ENCODE assay signal across 21 cellular contexts in genomic region chr11:7551571-7551970, GRCh38. TPM values are rescaled to one million over a fixed set of nuclear protein-coding genes. Genes with fewer than 3 reads are reported as not detected.
DNase-seq lines count a peak whose midpoint lies in the region; ATAC-seq, FAIRE-seq and TF ChIP-seq lines count a peak whose summit lies in the region.
"Had no signal": no experiment of that assay in that cellular context is flagged by ENCODE, and none has a peak within 500 bp of the region (broad histone marks: within the 10 kb centered on the region; RNA-seq: fewer than 3 reads in every experiment).

No MANE protein-coding gene starts in this region.

- no peaks in the 10 kb centered on the region for H3K9me3 ChIP-seq in right lobe of liver

- H3K4me3 ChIP-seq in ACC112 (ENCODE audit: low read depth, low read length) = no peak overlapping the region
- no peak overlapping the region for H3K4me3 ChIP-seq in bronchial epithelial cell (ENCODE audit: low read depth, low read length)
- no peak overlapping the region for H3K4me3 ChIP-seq in right lobe of liver
- H3K4me3 ChIP-seq: coronary artery, GM12878, hepatocyte had no signal

- no peak for TF ChIP-seq POLR2A in right lobe of liver (IDR thresholded peaks at IDR 0.05)

- ATAC-seq in right lobe of liver = no peak
- ATAC-seq in GM21367 (IDR thresholded peaks at IDR 0.05; ENCODE audit: unreplicated experiment) = no peak
- ATAC-seq: GM12878; stimulated activated effector memory CD8-positive, alpha-beta T cell treated with anti-CD3 and anti-CD28 coated beads, Interleukin-12 subunit alpha, Interleukin-12 subunit beta, amount 100 ng/mL, for 72 hours had no signal

- TF ChIP-seq CTCF in bronchial epithelial cell (IDR thresholded peaks at IDR 0.05; ENCODE audit: insufficient read depth, low read length, severe bottlenecking) (no peak), right lobe of liver (IDR thresholded peaks at IDR 0.05) (no peak)

- no peak for FAIRE-seq in bronchial epithelial cell (lab: Jason Lieb, UNC)
- FAIRE-seq: A204.1, GM12878 had no signal

- H3K4me1 ChIP-seq in ACC112 (ENCODE audit: control insufficient read depth, insufficient read depth, low read length, unreplicated experiment) (peaks cover 10% of the 10 kb centered on the region), right lobe of liver (peaks cover 0 to 19% (median 3%) of the 10 kb centered on the region in 4 donors)

- H3K79me2 ChIP-seq in ACC112 (ENCODE audit: control insufficient read depth, insufficient read depth, low read length, unreplicated experiment) = no peaks in the 10 kb centered on the region

- peak overlapping the region; percentile 27 for H3K27ac ChIP-seq in ACC112 (ENCODE audit: low read depth, low read length)
- no peak overlapping the region for H3K27ac ChIP-seq in right lobe of liver
- H3K27ac ChIP-seq: coronary artery, hepatocyte had no signal

- WGBS in right lobe of liver (ENCODE audit: insufficient coverage, low coverage, low lambda C conversion rate, missing lambda C conversion rate) = 71% methylated on average over 1 of the region's 1 CpG

- no peak overlapping the region for H2AFZ ChIP-seq in ACC112 (ENCODE audit: low read length, unreplicated experiment)
- H2AFZ ChIP-seq: hepatocyte had no signal

- DNase-seq in HS-5 (ENCODE audit: low read depth) (peak; percentile 83), bronchial epithelial cell (ENCODE audit: low read depth) (peak; percentile 49), kidney glomerular epithelial cell (lab: John Stamatoyannopoulos, UW) (peak; percentile 52), right lobe of liver (no peak), NCI-H1092 treated with DMSO at 0.1 percent for 48 hours (lab: John Stamatoyannopoulos, UW) (no peak)
- DNase-seq in stimulated activated CD4-positive, alpha-beta T cell treated with anti-CD3 and anti-CD28 coated beads, Interleukin-2, amount 100 ng/mL, for 24 hours = no peak
- DNase-seq: activated CD4-positive, CD25-positive, alpha-beta regulatory T cell; activated effector memory CD4-positive, alpha-beta T cell treated with Interleukin-2 at 50 U/mL for 16 hours; anterior cingulate cortex; Kasumi-1; left cardiac atrium; NCI-H1436 treated with DMSO at 0.1 percent for 48 hours; NCI-H345; RPMI8226 had no signal

- no peaks in the 10 kb centered on the region for H3K36me3 ChIP-seq in ACC112 (ENCODE audit: insufficient read depth, low read length)
- no peaks in the 10 kb centered on the region for H3K36me3 ChIP-seq in bronchial epithelial cell (ENCODE audit: control insufficient read depth, insufficient read depth, low read length)
- no peaks in the 10 kb centered on the region for H3K36me3 ChIP-seq in right lobe of liver

- no peaks in the 10 kb centered on the region for H3K27me3 ChIP-seq in ACC112 (ENCODE audit: insufficient read depth, low read length)
- H3K27me3 ChIP-seq in bronchial epithelial cell (ENCODE audit: control insufficient read depth, insufficient read depth, low read length) = no peaks in the 10 kb centered on the region
- no peaks in the 10 kb centered on the region for H3K27me3 ChIP-seq in right lobe of liver
- H3K27me3 ChIP-seq: hepatocyte had no signal

- intact Hi-C loops in right lobe of liver (cut with DNase I) = no loop called here

RNA-seq across cellular contexts. Expression of gene PPFIBP2, which starts 37.8 kb away (rescaled TPM):
- total RNA-seq in bronchial epithelial cell (15.0 and 41.6 TPM in 2 replicates), right lobe of liver (10 to 100 TPM; 25.5 to 69.3 (median 46.6) TPM)

Comparison
In these comparisons a context has a peak if more than half of its experiments do, and no peak if none do; other contexts are left out.
1. DNase-seq: peak in HS-5 (single experiment), bronchial epithelial cell (single experiment) and kidney glomerular epithelial cell (single experiment); none in right lobe of liver (0 of 3), NCI-H1092 treated with DMSO at 0.1 percent for 48 hours (single experiment) and stimulated activated CD4-positive, alpha-beta T cell treated with anti-CD3 and anti-CD28 coated beads, Interleukin-2, amount 100 ng/mL, for 24 hours (0 of 2).